ENCODE assay signal across 8 cellular contexts in the genomic region with DNA sequence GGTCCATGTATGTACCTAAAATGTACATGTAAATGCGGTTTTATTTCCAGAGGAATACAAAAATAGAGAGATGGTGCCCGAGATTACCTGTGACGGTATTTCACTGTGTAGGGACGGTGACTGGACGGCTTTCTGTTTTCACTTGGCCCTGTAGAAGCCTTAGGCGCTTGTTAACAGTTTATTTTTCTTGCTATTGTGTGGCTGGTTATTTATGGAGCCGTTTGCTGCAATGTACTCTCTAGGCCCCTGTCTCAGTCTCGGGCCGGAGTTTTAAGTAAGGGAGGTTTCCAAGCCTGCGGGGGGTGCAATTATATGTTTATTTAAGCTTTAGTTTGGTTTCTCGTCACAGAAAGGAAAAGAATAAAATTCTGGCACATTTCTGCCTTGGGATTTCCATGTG. TPM values are rescaled to one million over a fixed set of nuclear protein-coding genes. Genes with fewer than 3 reads are reported as not detected.
DNase-seq lines count a peak whose midpoint lies in the region; ATAC-seq and TF ChIP-seq lines count a peak whose summit lies in the region.

No MANE protein-coding gene starts in this region.

- H3K4me2 ChIP-seq in hepatocyte = peak overlapping the region; percentile 83
- H3K4me2 ChIP-seq in smooth muscle cell = peak overlapping the region; percentile 91

- H3K9me3 Mint-ChIP-seq in Caco-2 (ENCODE audit: unreplicated experiment) = no peaks in the 10 kb centered on the region
- H3K9me3 Mint-ChIP-seq in activated T-helper 17 cell treated with anti-CD3 and anti-CD28 coated beads, Interleukin-2, amount 50 U/mL, for 72 hours = no peaks in the 10 kb centered on the region

- WGBS in hepatocyte (ENCODE audit: low lambda C conversion rate, missing lambda C conversion rate) = 1% methylated on average over 11 of the region's 11 CpGs
- WGBS in smooth muscle cell (ENCODE audit: low lambda C conversion rate) = 5% methylated on average over 11 of the region's 11 CpGs

- H3K9me3 ChIP-seq in Caco-2 (no peaks in the 10 kb centered on the region), hepatocyte (ENCODE audit: low read depth) (no peaks in the 10 kb centered on the region), smooth muscle cell (replicated peaks; ENCODE audit: low read depth) (no peaks in the 10 kb centered on the region)

- H4K20me1 ChIP-seq in hepatocyte (ENCODE audit: insufficient read depth, poor library complexity, severe bottlenecking) (no peaks in the 10 kb centered on the region), smooth muscle cell (ENCODE audit: low read depth) (no peaks in the 10 kb centered on the region)

- TF ChIP-seq CTCF in Caco-2 (IDR thresholded peaks at IDR 0.05; ENCODE audit: insufficient read depth in 1 of 2, low read depth in 1 of 2, low read length in 1 of 2, severe bottlenecking in 1 of 2, unreplicated experiment in 1 of 2) = no peak
- TF ChIP-seq CTCF in hepatocyte (IDR thresholded peaks at IDR 0.05; ENCODE audit: poor library complexity) = no peak
- no peak for TF ChIP-seq CTCF in smooth muscle cell (IDR thresholded peaks at IDR 0.05; ENCODE audit: borderline replicate concordance, insufficient read depth, poor library complexity, severe bottlenecking)

- no peak for DNase-seq in Caco-2
- peak; percentile 16 for DNase-seq in hepatocyte (ENCODE audit: low spot score)
- DNase-seq in smooth muscle cell (lab: John Stamatoyannopoulos, UW; ENCODE audit: unreplicated experiment) = no peak
- no peak for DNase-seq in RPMI8226
- DNase-seq in NK-92 (lab: John Stamatoyannopoulos, UW; ENCODE audit: unreplicated experiment) = no peak

- H3K36me3 Mint-ChIP-seq in Caco-2 (ENCODE audit: insufficient read depth, unreplicated experiment) = no peaks in the 10 kb centered on the region
- peaks cover 22% of the 10 kb centered on the region for H3K36me3 Mint-ChIP-seq in activated T-helper 17 cell treated with anti-CD3 and anti-CD28 coated beads, Interleukin-2, amount 50 U/mL, for 72 hours (ENCODE audit: low read depth)

- H3K4me1 ChIP-seq in Caco-2 (0 out of 2 replicates have a peak, but pooled peaks cover 6% of the 10 kb centered on the region), hepatocyte (ENCODE audit: insufficient read depth) (peaks cover 6% of the 10 kb centered on the region), smooth muscle cell (ENCODE audit: low read depth) (peaks cover 15% of the 10 kb centered on the region)

- H3K4me1 Mint-ChIP-seq in Caco-2 (ENCODE audit: low read depth, unreplicated experiment) = no peaks in the 10 kb centered on the region
- peaks cover 11% of the 10 kb centered on the region for H3K4me1 Mint-ChIP-seq in activated T-helper 17 cell treated with anti-CD3 and anti-CD28 coated beads, Interleukin-2, amount 50 U/mL, for 72 hours

- peak overlapping the region; percentile 89 for H3K9ac ChIP-seq in smooth muscle cell (ENCODE audit: low read depth)

- H3K36me3 ChIP-seq in Caco-2 (ENCODE audit: control insufficient read depth, insufficient read depth, low read length) (no peaks in the 10 kb centered on the region), hepatocyte (replicated peaks; ENCODE audit: insufficient read depth, low read depth) (no peaks in the 10 kb centered on the region), smooth muscle cell (ENCODE audit: low read depth) (no peaks in the 10 kb centered on the region)

- peak overlapping the region; percentile 89 for H3K27ac Mint-ChIP-seq in Caco-2 (ENCODE audit: unreplicated experiment)
- peak overlapping the region; percentile 95 for H3K27ac Mint-ChIP-seq in activated T-helper 17 cell treated with anti-CD3 and anti-CD28 coated beads, Interleukin-2, amount 50 U/mL, for 72 hours

- H2AFZ ChIP-seq in hepatocyte (peak overlapping the region; percentile 93), smooth muscle cell (ENCODE audit: low read depth) (peak overlapping the region; percentile 100)

- no peaks in the 10 kb centered on the region for H3K9me2 ChIP-seq in hepatocyte (replicated peaks; ENCODE audit: insufficient read depth)

- intact Hi-C loops in Caco-2 (cut with micrococcal nuclease; ENCODE audit: unreplicated experiment) = loop anchor here (1.0 kb wide), 1 partner anchor 57 kb away; no protein-coding TSS in a partner anchor

- H3K27me3 ChIP-seq in Caco-2 (replicated peaks; ENCODE audit: control insufficient read depth, insufficient read depth, low read length) = no peaks in the 10 kb centered on the region
- no peaks in the 10 kb centered on the region for H3K27me3 ChIP-seq in hepatocyte
- no peaks in the 10 kb centered on the region for H3K27me3 ChIP-seq in smooth muscle cell (ENCODE audit: low read depth)

- no peaks in the 10 kb centered on the region for H3K27me3 Mint-ChIP-seq in Caco-2 (ENCODE audit: insufficient read depth, unreplicated experiment)
- no peaks in the 10 kb centered on the region for H3K27me3 Mint-ChIP-seq in activated T-helper 17 cell treated with anti-CD3 and anti-CD28 coated beads, Interleukin-2, amount 50 U/mL, for 72 hours

- POLR2A ChIA-PET in Caco-2 (lab: Charles Lee) = no interaction called here

- H3K27ac ChIP-seq in hepatocyte (peak overlapping the region; percentile 97), smooth muscle cell (ENCODE audit: low read depth) (peak overlapping the region; percentile 95)

- CTCF ChIA-PET in Caco-2 (lab: Charles Lee) = interaction anchor here (1.3 kb wide), 1 partner anchor 14 kb away, joined by 3 read pairs; no protein-coding TSS in a partner anchor

- ATAC-seq in GM19372 (IDR thresholded peaks at IDR 0.05; ENCODE audit: low read depth, unreplicated experiment) (peak; percentile 20), HG03342 (IDR thresholded peaks at IDR 0.05; ENCODE audit: unreplicated experiment) (peak; percentile 8)
- peak; percentile 59 for ATAC-seq in activated T-helper 17 cell treated with anti-CD3 and anti-CD28 coated beads, Interleukin-2, amount 50 U/mL, for 72 hours (replicated peaks)

- H3K4me3 ChIP-seq in Caco-2 (ENCODE audit: low read depth, low read length) (peak overlapping the region; percentile 69), hepatocyte (peak overlapping the region; percentile 71), smooth muscle cell (peak overlapping the region; percentile 90)

- TSS peak; percentile 51 for BruUV-seq in Caco-2 (replicated peaks; lab: Mats Ljungman, UMichigan)

- H3K4me3 Mint-ChIP-seq in Caco-2 (ENCODE audit: unreplicated experiment) = peak overlapping the region; percentile 82
- peak overlapping the region; percentile 95 for H3K4me3 Mint-ChIP-seq in activated T-helper 17 cell treated with anti-CD3 and anti-CD28 coated beads, Interleukin-2, amount 50 U/mL, for 72 hours

- H3K79me2 ChIP-seq in hepatocyte (peaks cover 24% of the 10 kb centered on the region), smooth muscle cell (ENCODE audit: low read depth) (peaks cover 19% of the 10 kb centered on the region)

- H3F3A ChIP-seq in smooth muscle cell (ENCODE audit: low read depth) = no peaks in the 10 kb centered on the region

RNA-seq across cellular contexts. Expression of gene EFCAB7, which starts 0.4 kb away (rescaled TPM):
- total RNA-seq in Caco-2 (2022) (2.1 and 3.2 TPM in 2 replicates), hepatocyte (4.9 and 7.9 TPM in 2 replicates), smooth muscle cell (5.4 and 10.5 TPM in 2 replicates)
- 10 to 100 TPM in 1 of 2 donors, 1 to 10 TPM in 1; 9.7 to 10.5 TPM for total RNA-seq in activated T-helper 17 cell treated with anti-CD3 and anti-CD28 coated beads, Interleukin-2, amount 50 U/mL, for 72 hours
- polyA plus RNA-seq in hepatocyte (4.3 and 4.8 TPM in 2 replicates), smooth muscle cell (3.5 and 5.0 TPM in 2 replicates)

RNA-seq across cellular contexts. Expression of gene ITGB3BP, which starts 0.7 kb away (rescaled TPM):
- total RNA-seq in Caco-2 (2022) (23.6 and 25.7 TPM in 2 replicates), hepatocyte (27.7 and 28.5 TPM in 2 replicates), smooth muscle cell (35.5 and 41.1 TPM in 2 replicates)
- total RNA-seq in activated T-helper 17 cell treated with anti-CD3 and anti-CD28 coated beads, Interleukin-2, amount 50 U/mL, for 72 hours = 10 to 100 TPM; 46.4 to 55.2 TPM
- polyA plus RNA-seq in hepatocyte (14.6 and 24.1 TPM in 2 replicates), smooth muscle cell (23.4 and 27.7 TPM in 2 replicates)

Comparison
In these comparisons a context has a peak if more than half of its experiments do, and no peak if none do; other contexts are left out.
1. ATAC-seq: peak in every context shown above with its lines; median percentile 59 in activated T-helper 17 cell treated with anti-CD3 and anti-CD28 coated beads, Interleukin-2, amount 50 U/mL, for 72 hours; 20 in GM19372; 8 in HG03342.